ENCODE assay signal across 1 cellular context in genomic region chr9:130665029-130665430, GRCh38.
TF ChIP-seq lines count a peak whose summit lies in the region.

No MANE protein-coding gene starts in this region.

TF ChIP-seq in GM23338, 12 proteins besides CTCF, POLR2A, EP300 and RAD21 (continued from another document):
- TF ChIP-seq ZNF462 (CRISPR knock-in tag; IDR thresholded peaks at IDR 0.05) (no peak), JUNB (IDR thresholded peaks at IDR 0.05; ENCODE audit: unreplicated experiment) (no peak), REST (IDR thresholded peaks at IDR 0.05; ENCODE audit: unreplicated experiment) (no peak), POLR2AphosphoS5 (IDR thresholded peaks at IDR 0.05; ENCODE audit: low read depth) (no peak), ETS1 (IDR thresholded peaks at IDR 0.05) (no peak), STAT1 (IDR thresholded peaks at IDR 0.05; ENCODE audit: unreplicated experiment) (no peak), NANOG (IDR thresholded peaks at IDR 0.05; ENCODE audit: borderline replicate concordance) (no peak)
